Comparison of ENCODE assay signal across 11 cellular contexts in genomic region chr5:94632024-94632423, GRCh38. TPM values are rescaled to one million over a fixed set of nuclear protein-coding genes. Genes with fewer than 3 reads are reported as not detected.
DNase-seq lines count a peak whose midpoint lies in the region; ATAC-seq and TF ChIP-seq lines count a peak whose summit lies in the region.
"Had no signal": no experiment of that assay in that cellular context is flagged by ENCODE, and none has a peak within 500 bp of the region (broad histone marks: within the 10 kb centered on the region; RNA-seq: fewer than 3 reads in every experiment).

No MANE protein-coding gene starts in this region.

- H3K4me1 ChIP-seq in gastrocnemius medialis = no peaks in the 10 kb centered on the region

- no peak overlapping the region for H3K4me3 Mint-ChIP-seq in stimulated activated effector memory CD8-positive, alpha-beta T cell treated with anti-CD3 and anti-CD28 coated beads, Interleukin-12 subunit alpha, Interleukin-12 subunit beta, amount 100 ng/mL, for 72 hours

- no peaks in the 10 kb centered on the region for H3K27me3 ChIP-seq in gastrocnemius medialis
- H3K27me3 ChIP-seq: cardiac muscle cell had no signal

- H3K9me3 ChIP-seq in gastrocnemius medialis = no peaks in the 10 kb centered on the region

- TF ChIP-seq CTCF in gastrocnemius medialis (IDR thresholded peaks at IDR 0.05 in 4 of 5, conservative IDR thresholded peaks at IDR 0.05 in 1 of 5) = no peak

- peak; percentile 99 for ATAC-seq in GM18909 (IDR thresholded peaks at IDR 0.05; ENCODE audit: poor library complexity, unreplicated experiment)
- peak; percentile 97 for ATAC-seq in GM21723 (IDR thresholded peaks at IDR 0.05; ENCODE audit: unreplicated experiment)
- peak; percentile 99 for ATAC-seq in HG03196 (IDR thresholded peaks at IDR 0.05; ENCODE audit: unreplicated experiment)
- no peak for ATAC-seq in stimulated activated effector memory CD8-positive, alpha-beta T cell treated with anti-CD3 and anti-CD28 coated beads, Interleukin-12 subunit alpha, Interleukin-12 subunit beta, amount 100 ng/mL, for 72 hours
- ATAC-seq in gastrocnemius medialis = no peak
- ATAC-seq: Panc1 had no signal

- H3K27ac ChIP-seq in gastrocnemius medialis = no peak overlapping the region
- H3K27ac ChIP-seq: cardiac muscle cell, left ventricle myocardium inferior had no signal

- peak overlapping the region; percentile 62 for H3K27ac Mint-ChIP-seq in stimulated activated effector memory CD8-positive, alpha-beta T cell treated with anti-CD3 and anti-CD28 coated beads, Interleukin-12 subunit alpha, Interleukin-12 subunit beta, amount 100 ng/mL, for 72 hours

- in situ Hi-C loops in gastrocnemius medialis (cut with MboI; ENCODE audit: low sequenced_read_pairs in 4 of 4) = no loop called here

- DNase-seq in stimulated activated effector memory CD8-positive, alpha-beta T cell treated with anti-CD3 and anti-CD28 coated beads, Interleukin-12 subunit alpha, Interleukin-12 subunit beta, amount 100 ng/mL, for 72 hours (ENCODE audit: low spot score in 2 of 2) = no peak
- no peak for DNase-seq in ecto neural progenitor cell (ENCODE audit: low spot score)
- DNase-seq in gastrocnemius medialis = no peak
- DNase-seq in NCI-H1105 treated with DMSO at 0.1 percent for 48 hours (lab: John Stamatoyannopoulos, UW) = no peak
- DNase-seq: activated T-cell treated with anti-CD3 and anti-CD28 coated beads, Interleukin-2, amount 50 U/mL, for 48 hours; left ventricle myocardium inferior had no signal

- peaks cover 5% of the 10 kb centered on the region for H3K9me3 Mint-ChIP-seq in stimulated activated effector memory CD8-positive, alpha-beta T cell treated with anti-CD3 and anti-CD28 coated beads, Interleukin-12 subunit alpha, Interleukin-12 subunit beta, amount 100 ng/mL, for 72 hours

- no peak for TF ChIP-seq POLR2A in gastrocnemius medialis (IDR thresholded peaks at IDR 0.05)

- intact Hi-C loops in gastrocnemius medialis (cut with DNase I; ENCODE audit: low total_unique reads) = no loop called here

- H3K36me3 ChIP-seq in gastrocnemius medialis = peaks cover 0 to 3% of the 10 kb centered on the region in 2 donors
- H3K36me3 ChIP-seq: cardiac muscle cell had no signal

- no peak overlapping the region for H3K4me3 ChIP-seq in gastrocnemius medialis
- H3K4me3 ChIP-seq: cardiac muscle cell, left ventricle myocardium inferior had no signal

- H3K36me3 Mint-ChIP-seq in stimulated activated effector memory CD8-positive, alpha-beta T cell treated with anti-CD3 and anti-CD28 coated beads, Interleukin-12 subunit alpha, Interleukin-12 subunit beta, amount 100 ng/mL, for 72 hours = peaks cover 72% of the 10 kb centered on the region

- H3K4me1 Mint-ChIP-seq in stimulated activated effector memory CD8-positive, alpha-beta T cell treated with anti-CD3 and anti-CD28 coated beads, Interleukin-12 subunit alpha, Interleukin-12 subunit beta, amount 100 ng/mL, for 72 hours = peaks cover 19% of the 10 kb centered on the region

RNA-seq across cellular contexts. Expression of gene SLF1, which starts 13.6 kb away (rescaled TPM):
- 1 to 10 TPM; 1.0 to 2.6 (median 1.9) TPM for total RNA-seq in gastrocnemius medialis

RNA-seq across cellular contexts. Expression of gene KIAA0825, which starts 13.6 kb away (rescaled TPM):
- 1 to 10 TPM in 3 of 4 donors, under 1 TPM in 1; 0.60 to 2.5 (median 1.6) TPM for total RNA-seq in gastrocnemius medialis

Comparison
In these comparisons a context has a peak if more than half of its experiments do, and no peak if none do; other contexts are left out.
1. ATAC-seq: peak in GM18909 (single experiment), GM21723 (single experiment) and HG03196 (single experiment); none in stimulated activated effector memory CD8-positive, alpha-beta T cell treated with anti-CD3 and anti-CD28 coated beads, Interleukin-12 subunit alpha, Interleukin-12 subunit beta, amount 100 ng/mL, for 72 hours (single experiment) and gastrocnemius medialis (0 of 2).